In the genomic region with DNA sequence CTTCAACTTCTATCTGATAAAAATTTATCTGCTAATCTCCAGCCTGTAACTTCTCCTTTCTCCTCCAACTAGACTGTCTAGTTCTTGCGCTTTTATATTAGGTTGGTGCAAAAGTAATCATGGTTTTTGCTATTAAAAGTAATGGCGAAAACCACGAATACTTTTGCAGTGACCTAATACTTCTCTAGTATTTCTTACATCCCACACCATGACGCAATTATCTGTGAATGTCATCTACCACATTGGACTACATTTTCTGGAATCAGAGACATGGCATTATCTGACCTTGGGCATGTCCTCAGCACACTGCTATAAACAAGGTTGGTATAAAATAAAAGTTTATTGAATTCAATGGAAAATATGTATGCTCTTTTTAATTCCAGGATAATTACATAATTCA, we compare ENCODE assay signal across 10 cellular contexts.
"Had no signal": no experiment of that assay in that cellular context is flagged by ENCODE, and none has a peak within 500 bp of the region (broad histone marks: within the 10 kb centered on the region; RNA-seq: fewer than 3 reads in every experiment).

No MANE protein-coding gene starts in this region.

- H3K36me3 ChIP-seq: upper lobe of right lung had no signal

- H3K27ac ChIP-seq: upper lobe of right lung had no signal

- H3K4me1 ChIP-seq: upper lobe of right lung had no signal

- H3K4me3 ChIP-seq: upper lobe of right lung had no signal

- ATAC-seq: activated naive CD8-positive, alpha-beta T cell treated with anti-CD3 and anti-CD28 coated beads, Interleukin-2, amount 50 U/mL, for 24 hours; left lobe of liver; natural killer cell treated with Interleukin-12 subunit alpha and Interleukin-12 subunit beta and Interleukin-15 and Interleukin-18, amount 100 ng/mL, for 72 hours; upper lobe of right lung had no signal

- H3K27me3 ChIP-seq: upper lobe of right lung had no signal

- H3K9me3 ChIP-seq: upper lobe of right lung had no signal

- DNase-seq: activated CD4-positive, alpha-beta T cell treated with anti-CD3 and anti-CD28 coated beads, Interleukin-2, amount 50 U/mL, for 4 hours; activated naive CD8-positive, alpha-beta T cell treated with anti-CD3 and anti-CD28 coated beads, Interleukin-2, amount 50 U/mL, for 24 hours; endodermal cell; erythroblast; stimulated activated CD4-positive, alpha-beta T cell treated with anti-CD3 and anti-CD28 coated beads, Interleukin-15, amount 100 ng/mL, for 24 hours; stimulated activated CD4-positive, alpha-beta T cell treated with anti-CD3 and anti-CD28 coated beads, Interleukin-4, amount 100 ng/mL, for 24 hours; T-helper 2 cell; upper lobe of right lung had no signal
